In genomic region chr4:123250843-123251242, GRCh38 we compare ENCODE assay signal across 13 cellular contexts.
DNase-seq lines count a peak whose midpoint lies in the region; ATAC-seq and TF ChIP-seq lines count a peak whose summit lies in the region.
"Had no signal": no experiment of that assay in that cellular context is flagged by ENCODE, and none has a peak within 500 bp of the region (broad histone marks: within the 10 kb centered on the region; RNA-seq: fewer than 3 reads in every experiment).

No MANE protein-coding gene starts in this region.

- no peak overlapping the region for H3K14ac ChIP-seq in mesenchymal stem cell (ENCODE audit: low read length in 2 of 2)

- H4K91ac ChIP-seq in mesenchymal stem cell (ENCODE audit: low read length), result no peak overlapping the region

- H3K4me1 Mint-ChIP-seq in activated T-helper 2 cell treated with anti-CD3 and anti-CD28 coated beads, Interferon-gamma antibody, Interleukin-2, Interleukin-4, amounts not matched to agents 10 μg/mL and 5 μg/mL and 100 μg/mL, durations not matched to agents 14 hours and 24 hours and 36 hours (ENCODE audit: low read depth), result no peaks in the 10 kb centered on the region
- H3K4me1 Mint-ChIP-seq: central memory CD8-positive, alpha-beta T cell had no signal

- H3K4me2 ChIP-seq in mesenchymal stem cell (ENCODE audit: low read length, poor library complexity, severe bottlenecking), result no peak overlapping the region

- TF ChIP-seq CTCF in right atrium auricular region (IDR thresholded peaks at IDR 0.05) (no peak), esophagus muscularis mucosa (IDR thresholded peaks at IDR 0.05) (no peak)

- no peak overlapping the region for H4K8ac ChIP-seq in mesenchymal stem cell (ENCODE audit: low read length)

- no peak for TF ChIP-seq EP300 in esophagus muscularis mucosa (IDR thresholded peaks at IDR 0.05)

- H3K9me3 Mint-ChIP-seq in activated T-helper 2 cell treated with anti-CD3 and anti-CD28 coated beads, Interferon-gamma antibody, Interleukin-2, Interleukin-4, amounts not matched to agents 10 μg/mL and 5 μg/mL and 100 μg/mL, durations not matched to agents 14 hours and 24 hours and 36 hours, result no peaks in the 10 kb centered on the region
- H3K9me3 Mint-ChIP-seq: central memory CD8-positive, alpha-beta T cell had no signal

- H2AK5ac ChIP-seq in mesenchymal stem cell (ENCODE audit: low read length, severe bottlenecking), result no peak overlapping the region

- H2BK120ac ChIP-seq in mesenchymal stem cell (ENCODE audit: low read depth, low read length), result no peak overlapping the region

- TF ChIP-seq POLR2A in esophagus muscularis mucosa (IDR thresholded peaks at IDR 0.05; ENCODE audit: low read depth) (no peak), erythroblast (IDR thresholded peaks at IDR 0.05; ENCODE audit: low read length) (no peak)

- no peak overlapping the region for H3K27ac Mint-ChIP-seq in activated T-helper 2 cell treated with anti-CD3 and anti-CD28 coated beads, Interferon-gamma antibody, Interleukin-2, Interleukin-4, amounts not matched to agents 10 μg/mL and 5 μg/mL and 100 μg/mL, durations not matched to agents 14 hours and 24 hours and 36 hours

- H3K27ac ChIP-seq in right atrium auricular region (peak overlapping the region in 1 of 2 donors; percentile 55), esophagus muscularis mucosa (replicated peaks in 1 of 4) (peak overlapping the region; percentile 13 to 61 (median 45)), mesenchymal stem cell (ENCODE audit: low read length, poor library complexity, severe bottlenecking) (no peak overlapping the region)

- H3K79me1 ChIP-seq in mesenchymal stem cell (replicated peaks; ENCODE audit: low read length, poor library complexity, severe bottlenecking), result peaks cover 2% of the 10 kb centered on the region

- no peak overlapping the region for H3K4ac ChIP-seq in mesenchymal stem cell (ENCODE audit: low read depth in 1 of 2, low read length in 2 of 2)

- DNase-seq in Right ventricle myocardium superior, result peak; percentile 53
- DNase-seq in right atrium auricular region (ENCODE audit: low spot score), result no peak
- DNase-seq in esophagus muscularis mucosa (ENCODE audit: extremely low spot score), result no peak
- DNase-seq in mesenchymal stem cell, result peak; percentile 38
- no peak for DNase-seq in erythroblast (lab: John Stamatoyannopoulos, UW)
- DNase-seq in NCI-H187 treated with DMSO at 0.1 percent for 48 hours (lab: John Stamatoyannopoulos, UW), result no peak
- DNase-seq in activated T-helper 2 cell treated with anti-CD3 and anti-CD28 coated beads, Interferon-gamma antibody, Interleukin-2, Interleukin-4, amounts not matched to agents 10 μg/mL and 5 μg/mL and 100 μg/mL, durations not matched to agents 14 hours and 24 hours and 36 hours (ENCODE audit: low spot score), result no peak
- no peak for DNase-seq in pons (ENCODE audit: low spot score)
- DNase-seq: GDM1, head of caudate nucleus, mucosa of descending colon, NCI-H2081 treated with DMSO at 0.1 percent for 48 hours had no signal

- intact Hi-C loops in Right ventricle myocardium superior (cut with DNase I) (loop anchor here (10.0 kb wide), 1 partner anchor 154 kb away; no protein-coding TSS in a partner anchor), esophagus muscularis mucosa (cut with DNase I) (no loop called here)
- intact Hi-C loops in activated T-helper 2 cell treated with anti-CD3 and anti-CD28 coated beads, Interferon-gamma antibody, Interleukin-2, Interleukin-4, amounts not matched to agents 10 μg/mL and 5 μg/mL and 100 μg/mL, durations not matched to agents 14 hours and 24 hours and 36 hours (cut with micrococcal nuclease), result no loop called here

- H3K9ac ChIP-seq in mesenchymal stem cell (ENCODE audit: low read length), result no peak overlapping the region

- H3K36me3 ChIP-seq in right atrium auricular region (no peaks in the 10 kb centered on the region), esophagus muscularis mucosa (no peaks in the 10 kb centered on the region), mesenchymal stem cell (ENCODE audit: control insufficient read depth in 1 of 2, insufficient read depth in 2 of 2, low read depth in 1 of 2, low read length in 2 of 2) (no peaks in the 10 kb centered on the region)

- H2BK5ac ChIP-seq in mesenchymal stem cell (ENCODE audit: low read depth, low read length, poor library complexity, severe bottlenecking), result no peak overlapping the region

- peak; percentile 70 for ATAC-seq in Right ventricle myocardium superior (ENCODE audit: poor library complexity)
- ATAC-seq: mucosa of descending colon had no signal

- no peaks in the 10 kb centered on the region for H3K36me3 Mint-ChIP-seq in activated T-helper 2 cell treated with anti-CD3 and anti-CD28 coated beads, Interferon-gamma antibody, Interleukin-2, Interleukin-4, amounts not matched to agents 10 μg/mL and 5 μg/mL and 100 μg/mL, durations not matched to agents 14 hours and 24 hours and 36 hours (ENCODE audit: low read depth)

- no peak overlapping the region for H3K4me3 Mint-ChIP-seq in activated T-helper 2 cell treated with anti-CD3 and anti-CD28 coated beads, Interferon-gamma antibody, Interleukin-2, Interleukin-4, amounts not matched to agents 10 μg/mL and 5 μg/mL and 100 μg/mL, durations not matched to agents 14 hours and 24 hours and 36 hours (ENCODE audit: low read depth)
- H3K4me3 Mint-ChIP-seq: central memory CD8-positive, alpha-beta T cell had no signal

- H2AFZ ChIP-seq in mesenchymal stem cell (ENCODE audit: low read depth, low read length), result no peak overlapping the region

- H3K27me3 Mint-ChIP-seq in activated T-helper 2 cell treated with anti-CD3 and anti-CD28 coated beads, Interferon-gamma antibody, Interleukin-2, Interleukin-4, amounts not matched to agents 10 μg/mL and 5 μg/mL and 100 μg/mL, durations not matched to agents 14 hours and 24 hours and 36 hours (ENCODE audit: low read depth), result no peaks in the 10 kb centered on the region
- H3K27me3 Mint-ChIP-seq: central memory CD8-positive, alpha-beta T cell had no signal

- no peak overlapping the region for H2BK15ac ChIP-seq in mesenchymal stem cell (ENCODE audit: low read depth, poor library complexity, severe bottlenecking)

- H3K4me3 ChIP-seq in right atrium auricular region, result no peak overlapping the region
- no peak overlapping the region for H3K4me3 ChIP-seq in esophagus muscularis mucosa
- H3K4me3 ChIP-seq in mesenchymal stem cell (ENCODE audit: insufficient read depth in 1 of 2, low read depth in 1 of 2, low read length in 2 of 2), result no peak overlapping the region
- H3K4me3 ChIP-seq: mucosa of descending colon had no signal

- peaks cover 0 to 18% of the 10 kb centered on the region in 2 donors for H3K4me1 ChIP-seq in right atrium auricular region
- peaks cover 42 to 55% (median 50%) of the 10 kb centered on the region in 4 donors for H3K4me1 ChIP-seq in esophagus muscularis mucosa
- H3K4me1 ChIP-seq in mesenchymal stem cell (ENCODE audit: control insufficient read depth, insufficient read depth, low read depth, low read length), result no peaks in the 10 kb centered on the region

- H3K18ac ChIP-seq in mesenchymal stem cell (ENCODE audit: low read depth in 1 of 2, low read length in 2 of 2), result no peak overlapping the region

- H3K27me3 ChIP-seq in right atrium auricular region (no peaks in the 10 kb centered on the region), esophagus muscularis mucosa (no peaks in the 10 kb centered on the region), mesenchymal stem cell (ENCODE audit: control insufficient read depth in 1 of 2, insufficient read depth in 1 of 2, low read length in 2 of 2) (no peaks in the 10 kb centered on the region)

- H3K9me3 ChIP-seq in right atrium auricular region, result no peaks in the 10 kb centered on the region
- no peaks in the 10 kb centered on the region for H3K9me3 ChIP-seq in esophagus muscularis mucosa
- no peaks in the 10 kb centered on the region for H3K9me3 ChIP-seq in mesenchymal stem cell (ENCODE audit: control insufficient read depth, low read length)
- H3K9me3 ChIP-seq: mucosa of descending colon had no signal

- H3K23ac ChIP-seq in mesenchymal stem cell (ENCODE audit: low read length in 2 of 2), result no peak overlapping the region

- no peak overlapping the region for H2BK12ac ChIP-seq in mesenchymal stem cell (ENCODE audit: low read length in 2 of 2)

Comparison
In these comparisons a context has a peak if more than half of its experiments do, and no peak if none do; other contexts are left out.
1. DNase-seq: peak in Right ventricle myocardium superior (single experiment) and mesenchymal stem cell (single experiment); none in right atrium auricular region (single experiment), esophagus muscularis mucosa (single experiment), erythroblast (0 of 2), NCI-H187 treated with DMSO at 0.1 percent for 48 hours (single experiment), activated T-helper 2 cell treated with anti-CD3 and anti-CD28 coated beads, Interferon-gamma antibody, Interleukin-2, Interleukin-4, amounts not matched to agents 10 μg/mL and 5 μg/mL and 100 μg/mL, durations not matched to agents 14 hours and 24 hours and 36 hours (single experiment) and pons (single experiment).